20 cellular contexts compared by ENCODE assay signal in the genomic region with DNA sequence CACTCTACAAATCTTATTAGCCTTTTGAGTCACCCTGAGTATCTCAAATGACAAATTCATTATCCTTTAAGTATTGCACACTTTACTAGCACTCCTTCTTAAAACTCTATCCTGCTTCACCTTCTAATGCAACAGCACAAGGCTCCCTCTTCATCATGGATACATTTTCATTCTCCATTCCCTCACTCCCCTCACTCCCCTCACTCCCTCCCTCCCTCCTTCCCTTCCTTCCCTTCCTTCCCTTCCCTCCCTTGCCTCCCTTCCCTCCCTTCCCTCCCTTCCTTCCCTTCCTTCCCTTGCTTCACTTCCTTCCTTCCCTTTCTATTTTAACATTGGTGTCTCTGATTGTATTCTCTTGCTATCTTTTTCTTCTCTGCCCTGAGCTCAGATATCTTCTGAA.
"Had no signal": no experiment of that assay in that cellular context is flagged by ENCODE, and none has a peak within 500 bp of the region (broad histone marks: within the 10 kb centered on the region; RNA-seq: fewer than 3 reads in every experiment).

No MANE protein-coding gene starts in this region.

- ATAC-seq: Panc1, T-helper 17 cell had no signal

- H3K9me3 ChIP-seq: MG63, SK-N-SH had no signal

- DNase-seq: IMR-90, Karpas-422, KG1, MG63, NCI-H1092 treated with DMSO at 0.1 percent for 48 hours, NCI-H1436, NCI-H187, NCI-H2029, NCI-H2081 treated with DMSO at 0.1 percent for 48 hours, NCI-H2171, NCI-H226, NCI-H446, NCI-H510A, SHP77, SK-N-SH, SW 1271, T-helper 1 cell, T-helper 17 cell had no signal

- H3K27ac ChIP-seq: RWPE1 had no signal

- H3K4me3 ChIP-seq: MG63 had no signal

- H3K36me3 ChIP-seq: MG63 had no signal
